ENCODE assay signal across 14 cellular contexts in the genomic region with DNA sequence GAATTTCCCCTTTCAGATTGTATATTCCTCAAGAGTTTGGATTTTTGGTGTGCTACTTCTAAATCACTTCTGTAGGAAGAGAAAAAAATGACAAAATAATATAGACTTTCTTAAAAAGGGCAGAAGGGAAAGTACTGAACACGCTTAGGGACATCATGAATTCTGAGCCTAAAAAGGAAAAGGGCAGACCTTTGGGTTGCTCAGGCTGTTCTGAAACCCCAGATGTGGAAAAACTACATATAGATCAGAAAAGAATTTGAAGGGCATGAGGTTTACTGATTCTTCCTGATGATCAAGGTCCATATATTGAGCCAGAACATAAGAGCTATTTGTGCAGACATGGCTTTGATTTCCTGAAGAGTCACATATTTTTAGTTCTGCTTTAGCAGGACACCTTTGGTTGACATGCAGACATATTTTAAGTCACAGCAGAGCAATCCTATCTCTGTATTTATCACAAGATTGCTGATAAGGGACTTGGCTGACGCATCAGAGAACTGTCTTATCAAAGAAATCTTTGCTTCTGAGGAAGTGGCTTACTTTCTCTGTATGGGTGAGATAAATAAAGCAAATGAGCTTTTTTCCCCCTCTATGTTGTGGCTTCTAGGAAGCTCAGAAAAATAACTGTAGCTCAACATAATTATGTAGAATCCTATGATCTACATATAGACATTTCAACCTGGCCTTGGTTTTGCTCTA. TPM values are rescaled to one million over a fixed set of nuclear protein-coding genes. Genes with fewer than 3 reads are reported as not detected.
A peak's percentile ranks its signal among the peaks of the same experiment; 100 is the strongest.
DNase-seq lines count a peak whose midpoint lies in the region; ATAC-seq, FAIRE-seq and TF ChIP-seq lines count a peak whose summit lies in the region.
"Not testable (repeated sequence)": the region's sequence is repeated elsewhere in the genome, so short reads cannot be mapped to it uniquely, and the experiment has no call there.
"Had no signal": no experiment of that assay in that cellular context is flagged by ENCODE, and none has a peak within 500 bp of the region (broad histone marks: within the 10 kb centered on the region; RNA-seq: fewer than 3 reads in every experiment).

No MANE protein-coding gene starts in this region.

- peaks cover 29% of the 10 kb centered on the region for H3K27me3 ChIP-seq in BLaER1
- not testable (repeated sequence) for H3K27me3 ChIP-seq in H1 (replicated peaks in 1 of 4; ENCODE audit: control insufficient read depth in 3 of 4, extremely low read depth in 1 of 4, insufficient read depth in 3 of 4, low read length in 3 of 4)

- POLR2A ChIA-PET in H1 (lab: Charles Lee; ENCODE audit: partially characterized antibody); naive thymus-derived CD8-positive, alpha-beta T cell (lab: Charles Lee): not testable (repeated sequence)

- H4K20me1 ChIP-seq in BLaER1; H1 (replicated peaks in 1 of 2; ENCODE audit: control insufficient read depth in 1 of 2, insufficient read depth in 2 of 2, low read length in 2 of 2): not testable (repeated sequence)

- H3K36me3 ChIP-seq in BLaER1; H1 (ENCODE audit: control insufficient read depth in 2 of 4, insufficient read depth in 4 of 4, low read length in 3 of 4): not testable (repeated sequence)

- not testable (repeated sequence) for H3K79me2 ChIP-seq in H1 (ENCODE audit: control insufficient read depth in 1 of 2, insufficient read depth in 2 of 2, low read length in 2 of 2)

- not testable (repeated sequence) for H3K23me2 ChIP-seq in H1 (ENCODE audit: low read depth, low read length)

- not testable (repeated sequence) for H2BK15ac ChIP-seq in H1 (ENCODE audit: low read length)

- not testable (repeated sequence) for H4K5ac ChIP-seq in H1 (ENCODE audit: insufficient read length, low read depth, low read length)

- not testable (repeated sequence) for H2AK5ac ChIP-seq in H1 (ENCODE audit: low read depth, low read length)

- not testable (repeated sequence) for H3K4me3 Mint-ChIP-seq in T-helper 17 cell; activated CD8-positive, alpha-beta memory T cell treated with anti-CD3 and anti-CD28 coated beads, Interleukin-2, amount 10 ng/mL, durations not matched to agents 7 days and 5 days; activated naive CD8-positive, alpha-beta T cell treated with anti-CD3 and anti-CD28 coated beads, Interleukin-2, amount 50 U/mL, for 24 hours; naive thymus-derived CD8-positive, alpha-beta T cell; stimulated activated naive CD8-positive, alpha-beta T cell treated with anti-CD3 and anti-CD28 coated beads, Interleukin-15, amount 100 ng/mL, for 72 hours

- not testable (repeated sequence) for H4K91ac ChIP-seq in H1 (replicated peaks; ENCODE audit: insufficient read length, low read length)

- H2AFZ ChIP-seq in H1 (ENCODE audit: low read length): not testable (repeated sequence)

- H2BK5ac ChIP-seq in H1 (ENCODE audit: low read depth, low read length): not testable (repeated sequence)

- H3K4me2 ChIP-seq in BLaER1: peak overlapping the region; percentile 9; the same call in 1 of the 2 replicates
- H3K4me2 ChIP-seq in H1 (ENCODE audit: insufficient read depth in 1 of 2, low read depth in 2 of 2, low read length in 2 of 2): not testable (repeated sequence)

- not testable (repeated sequence) for H4K8ac ChIP-seq in H1 (ENCODE audit: extremely low read depth, insufficient read depth, low read length)

- H2BK12ac ChIP-seq in H1 (ENCODE audit: low read depth, low read length): not testable (repeated sequence)

- H3K79me1 ChIP-seq in H1 (ENCODE audit: low read depth, low read length): not testable (repeated sequence)

- H3K4me1 Mint-ChIP-seq in T-helper 17 cell; activated CD8-positive, alpha-beta memory T cell treated with anti-CD3 and anti-CD28 coated beads, Interleukin-2, amount 10 ng/mL, durations not matched to agents 7 days and 5 days: not testable (repeated sequence)
- H3K4me1 Mint-ChIP-seq in activated naive CD8-positive, alpha-beta T cell treated with anti-CD3 and anti-CD28 coated beads, Interleukin-2, amount 50 U/mL, for 24 hours: peaks cover 20% of the 10 kb centered on the region
- H3K4me1 Mint-ChIP-seq in naive thymus-derived CD8-positive, alpha-beta T cell: peaks cover 4 to 30% (median 22%) of the 10 kb centered on the region in 4 donors
- peaks cover 14% of the 10 kb centered on the region for H3K4me1 Mint-ChIP-seq in stimulated activated naive CD8-positive, alpha-beta T cell treated with anti-CD3 and anti-CD28 coated beads, Interleukin-15, amount 100 ng/mL, for 72 hours

- ATAC-seq in T-helper 17 cell: peak; percentile 92
- peak; percentile 61 for ATAC-seq in activated CD8-positive, alpha-beta memory T cell treated with anti-CD3 and anti-CD28 coated beads, Interleukin-2, amount 10 ng/mL, durations not matched to agents 7 days and 5 days
- ATAC-seq in activated naive CD8-positive, alpha-beta T cell treated with anti-CD3 and anti-CD28 coated beads, Interleukin-2, amount 50 U/mL, for 24 hours: peak; percentile 66
- peak; percentile 90 to 93 for ATAC-seq in naive thymus-derived CD8-positive, alpha-beta T cell
- peak; percentile 66 for ATAC-seq in stimulated activated naive CD8-positive, alpha-beta T cell treated with anti-CD3 and anti-CD28 coated beads, Interleukin-15, amount 100 ng/mL, for 72 hours

- H3K9me3 Mint-ChIP-seq in activated CD8-positive, alpha-beta memory T cell treated with anti-CD3 and anti-CD28 coated beads, Interleukin-2, amount 10 ng/mL, durations not matched to agents 7 days and 5 days (ENCODE audit: low read depth); activated naive CD8-positive, alpha-beta T cell treated with anti-CD3 and anti-CD28 coated beads, Interleukin-2, amount 50 U/mL, for 24 hours; naive thymus-derived CD8-positive, alpha-beta T cell; stimulated activated naive CD8-positive, alpha-beta T cell treated with anti-CD3 and anti-CD28 coated beads, Interleukin-15, amount 100 ng/mL, for 72 hours: not testable (repeated sequence)

- not testable (repeated sequence) for H3K27ac ChIP-seq in BLaER1; H1 (ENCODE audit: low read depth, low read length)

- TF ChIP-seq RAD21 in H1 (IDR thresholded peaks at IDR 0.05 in 1 of 2, conservative IDR thresholded peaks at IDR 0.05 in 1 of 2; ENCODE audit: low read depth in 2 of 2, low read length in 2 of 2): not testable (repeated sequence)

- H3K36me3 Mint-ChIP-seq in T-helper 17 cell (ENCODE audit: low read depth); activated CD8-positive, alpha-beta memory T cell treated with anti-CD3 and anti-CD28 coated beads, Interleukin-2, amount 10 ng/mL, durations not matched to agents 7 days and 5 days; activated naive CD8-positive, alpha-beta T cell treated with anti-CD3 and anti-CD28 coated beads, Interleukin-2, amount 50 U/mL, for 24 hours (ENCODE audit: low read depth); naive thymus-derived CD8-positive, alpha-beta T cell: not testable (repeated sequence)

- CTCF ChIA-PET in activated CD8-positive, alpha-beta memory T cell treated with anti-CD3 and anti-CD28 coated beads, Interleukin-2, amount 10 ng/mL, durations not matched to agents 7 days and 5 days (lab: Charles Lee); H1 (lab: Charles Lee; ENCODE audit: partially characterized antibody): not testable (repeated sequence)

- not testable (repeated sequence) for H3K18ac ChIP-seq in H1 (ENCODE audit: extremely low read depth, low read length)

- H3K23ac ChIP-seq in H1 (ENCODE audit: insufficient read length): not testable (repeated sequence)

- WGBS in H1 (ENCODE audit: extremely low coverage in 1 of 2, insufficient coverage in 1 of 2, insufficient read length in 1 of 2, insufficient replicate concordance in 2 of 2, low coverage in 1 of 2, low lambda C conversion rate in 2 of 2, missing lambda C conversion rate in 1 of 2), 2 experiments: no CpG with 5 or more reads among the region's 2 CpGs

- not testable (repeated sequence) for TF ChIP-seq EP300 in H1 (IDR thresholded peaks at IDR 0.05; ENCODE audit: borderline replicate concordance in 1 of 2, low read depth in 2 of 2, low read length in 2 of 2)

- not testable (repeated sequence) for H2BK120ac ChIP-seq in H1 (replicated peaks; ENCODE audit: low read depth, low read length)

- peak; percentile 37 for FAIRE-seq in G401.6 (lab: Jason Lieb, UNC)
- FAIRE-seq in H1 (lab: Jason Lieb, UNC): peak; percentile 79

- not testable (repeated sequence) for H3K56ac ChIP-seq in H1 (replicated peaks; ENCODE audit: insufficient read length, low read depth, low read length)

- H3K4me1 ChIP-seq in BLaER1; H1 (replicated peaks in 1 of 4; ENCODE audit: control insufficient read depth in 3 of 4, insufficient read depth in 4 of 4, low read length in 3 of 4): not testable (repeated sequence)

- not testable (repeated sequence) for H3K27ac Mint-ChIP-seq in T-helper 17 cell; activated CD8-positive, alpha-beta memory T cell treated with anti-CD3 and anti-CD28 coated beads, Interleukin-2, amount 10 ng/mL, durations not matched to agents 7 days and 5 days; activated naive CD8-positive, alpha-beta T cell treated with anti-CD3 and anti-CD28 coated beads, Interleukin-2, amount 50 U/mL, for 24 hours; stimulated activated naive CD8-positive, alpha-beta T cell treated with anti-CD3 and anti-CD28 coated beads, Interleukin-15, amount 100 ng/mL, for 72 hours
- peak overlapping the region in 1 of 10 donors; percentile 31 for H3K27ac Mint-ChIP-seq in naive thymus-derived CD8-positive, alpha-beta T cell

- H3K9ac ChIP-seq in BLaER1; H1 (replicated peaks in 1 of 4; ENCODE audit: extremely low read depth in 1 of 4, low read depth in 3 of 4, low read length in 3 of 4): not testable (repeated sequence)

- H3K4me3 ChIP-seq in BLaER1; H1 (ENCODE audit: extremely low read depth in 1 of 4, insufficient read depth in 2 of 4, low read depth in 3 of 4, low read length in 4 of 4): not testable (repeated sequence)

- H3K4ac ChIP-seq in H1 (replicated peaks; ENCODE audit: insufficient read length, low read depth, low read length): not testable (repeated sequence)

- H3K27me3 Mint-ChIP-seq in T-helper 17 cell; activated CD8-positive, alpha-beta memory T cell treated with anti-CD3 and anti-CD28 coated beads, Interleukin-2, amount 10 ng/mL, durations not matched to agents 7 days and 5 days; activated naive CD8-positive, alpha-beta T cell treated with anti-CD3 and anti-CD28 coated beads, Interleukin-2, amount 50 U/mL, for 24 hours; naive thymus-derived CD8-positive, alpha-beta T cell; stimulated activated naive CD8-positive, alpha-beta T cell treated with anti-CD3 and anti-CD28 coated beads, Interleukin-15, amount 100 ng/mL, for 72 hours: not testable (repeated sequence)

- H3K14ac ChIP-seq in H1 (ENCODE audit: insufficient read length): not testable (repeated sequence)

- not testable (repeated sequence) for H2BK20ac ChIP-seq in H1 (ENCODE audit: low read length)

- not testable (repeated sequence) for DNase-seq in T-helper 17 cell; activated CD8-positive, alpha-beta memory T cell treated with anti-CD3 and anti-CD28 coated beads, Interleukin-2, amount 10 ng/mL, durations not matched to agents 7 days and 5 days; activated naive CD8-positive, alpha-beta T cell treated with anti-CD3 and anti-CD28 coated beads, Interleukin-2, amount 50 U/mL, for 24 hours; H1 (ENCODE audit: low read depth in 1 of 2, low spot score in 2 of 2); naive thymus-derived CD8-positive, alpha-beta T cell; stimulated activated naive CD8-positive, alpha-beta T cell treated with anti-CD3 and anti-CD28 coated beads, Interleukin-15, amount 100 ng/mL, for 72 hours

- TF ChIP-seq CTCF in H1 (IDR thresholded peaks at IDR 0.05; ENCODE audit: control extremely low read depth in 1 of 3, insufficient read depth in 1 of 3, low read depth in 1 of 3, low read length in 3 of 3): not testable (repeated sequence)

- not testable (repeated sequence) for TF ChIP-seq POLR2A in H1 (IDR thresholded peaks at IDR 0.05; ENCODE audit: control extremely low read depth in 1 of 2, low read depth in 2 of 2, low read length in 2 of 2)

- not testable (repeated sequence) for H3K9me3 ChIP-seq in BLaER1; T-helper 17 cell (ENCODE audit: control insufficient read depth, low read length, poor library complexity, severe bottlenecking); H1 (ENCODE audit: insufficient read depth in 2 of 2, low read depth in 1 of 2, low read length in 1 of 2)

RNA-seq across cellular contexts. Expression of a gene that starts 11.5 kb away (rescaled TPM):
- total RNA-seq in T-helper 17 cell: not detected
- total RNA-seq in activated CD8-positive, alpha-beta memory T cell treated with anti-CD3 and anti-CD28 coated beads, Interleukin-2, amount 10 ng/mL, durations not matched to agents 7 days and 5 days: not detected
- not detected in 2 replicates for total RNA-seq in H1 (2021; fragmentation: NEBNext Ultra II Directional; extraction: Animal tissue kit (Norgen Biotek cat#: 25700))
- not detected in 2 replicates for polyA plus RNA-seq in H1 (2011; rRNA removed)
- polyA plus RNA-seq in H1 (2011; cell fraction: cytosol; rRNA removed): not detected
- polyA plus RNA-seq in H1 (2011; cell fraction: nucleus; rRNA removed): not detected
- polyA plus RNA-seq in H1 (2012, experiment 1 of 2): not detected in 4 replicates
- not detected for polyA plus RNA-seq in H1 (2012, experiment 2 of 2)
- not detected for polyA plus RNA-seq in H1 (2013, experiment 1 of 2)
- not detected for polyA plus RNA-seq in H1 (2013, experiment 2 of 2)
- polyA minus RNA-seq in H1 (2011; rRNA and poly(A)+ RNA removed): not detected in 2 replicates
- polyA minus RNA-seq in H1 (2011; cell fraction: cytosol; rRNA and poly(A)+ RNA removed): not detected
- not detected for polyA minus RNA-seq in H1 (2011; cell fraction: nucleus; rRNA and poly(A)+ RNA removed)
- not detected for total RNA-seq in naive thymus-derived CD8-positive, alpha-beta T cell
- polyA plus RNA-seq in naive thymus-derived CD8-positive, alpha-beta T cell: not detected
- total RNA-seq: A172, Calu3, LHCN-M2, MCF 10A, OCI-LY7, SK-MEL-5 had no signal

RNA-seq across cellular contexts. Expression of a gene that starts 54.6 kb away (rescaled TPM):
- total RNA-seq in T-helper 17 cell: not detected
- not detected for total RNA-seq in activated CD8-positive, alpha-beta memory T cell treated with anti-CD3 and anti-CD28 coated beads, Interleukin-2, amount 10 ng/mL, durations not matched to agents 7 days and 5 days
- not detected in 2 replicates for total RNA-seq in H1 (2021; fragmentation: NEBNext Ultra II Directional; extraction: Animal tissue kit (Norgen Biotek cat#: 25700))
- not detected in 2 replicates for polyA plus RNA-seq in H1 (2011; rRNA removed)
- polyA plus RNA-seq in H1 (2011; cell fraction: cytosol; rRNA removed): not detected
- not detected for polyA plus RNA-seq in H1 (2011; cell fraction: nucleus; rRNA removed)
- polyA plus RNA-seq in H1 (2012, experiment 1 of 2): not detected in 4 replicates
- polyA plus RNA-seq in H1 (2012, experiment 2 of 2): not detected
- not detected for polyA plus RNA-seq in H1 (2013, experiment 1 of 2)
- polyA plus RNA-seq in H1 (2013, experiment 2 of 2): not detected
- polyA minus RNA-seq in H1 (2011; rRNA and poly(A)+ RNA removed): not detected in 2 replicates
- polyA minus RNA-seq in H1 (2011; cell fraction: cytosol; rRNA and poly(A)+ RNA removed): not detected
- not detected for polyA minus RNA-seq in H1 (2011; cell fraction: nucleus; rRNA and poly(A)+ RNA removed)
- total RNA-seq in naive thymus-derived CD8-positive, alpha-beta T cell: not detected
- not detected for polyA plus RNA-seq in naive thymus-derived CD8-positive, alpha-beta T cell
- total RNA-seq: A172, Calu3, LHCN-M2, MCF 10A, OCI-LY7, SK-MEL-5 had no signal
